ENCODE assay signal across 8 cellular contexts in genomic region chr11:61446211-61446651, GRCh38. TPM values are rescaled to one million over a fixed set of nuclear protein-coding genes. Genes with fewer than 3 reads are reported as not detected.
DNase-seq lines count a peak whose midpoint lies in the region; ATAC-seq and TF ChIP-seq lines count a peak whose summit lies in the region.

No MANE protein-coding gene starts in this region.

- no peak for ATAC-seq in GM21576 (IDR thresholded peaks at IDR 0.05; ENCODE audit: unreplicated experiment)

- no peak overlapping the region for H3K4me2 ChIP-seq in mesenchymal stem cell (ENCODE audit: low read length, poor library complexity, severe bottlenecking)

- no peak overlapping the region for H3K27ac ChIP-seq in HL-60 (replicated peaks)
- no peak overlapping the region for H3K27ac ChIP-seq in effector memory CD4-positive, alpha-beta T cell (ENCODE audit: insufficient read depth, low read length, poor library complexity, severe bottlenecking)
- peak overlapping the region; percentile 64 for H3K27ac ChIP-seq in mesenchymal stem cell (ENCODE audit: low read length, poor library complexity, severe bottlenecking)

- no peak overlapping the region for H2AK5ac ChIP-seq in mesenchymal stem cell (ENCODE audit: low read length, severe bottlenecking)

- peak overlapping the region; percentile 72 for H3K9ac ChIP-seq in mesenchymal stem cell (ENCODE audit: low read length)

- H3K4me3 ChIP-seq in GM12864 (ENCODE audit: low read depth, low read length) (no peak overlapping the region), HL-60 (replicated peaks; ENCODE audit: insufficient read depth, low read length) (no peak overlapping the region), mesenchymal stem cell (ENCODE audit: insufficient read depth in 1 of 2, low read depth in 1 of 2, low read length in 2 of 2) (no peak overlapping the region)
- H3K4me3 ChIP-seq in effector memory CD4-positive, alpha-beta T cell (ENCODE audit: insufficient read depth, low read depth, low read length, poor library complexity, severe bottlenecking): no peak overlapping the region

- peaks cover 50% of the 10 kb centered on the region for H3K79me1 ChIP-seq in mesenchymal stem cell (replicated peaks; ENCODE audit: low read length, poor library complexity, severe bottlenecking)

- peak overlapping the region; percentile 23 to 58 for H3K18ac ChIP-seq in mesenchymal stem cell (ENCODE audit: low read depth in 1 of 2, low read length in 2 of 2)

- H2AFZ ChIP-seq in mesenchymal stem cell (ENCODE audit: low read depth, low read length): no peak overlapping the region

- H3K4ac ChIP-seq in mesenchymal stem cell (ENCODE audit: low read depth in 1 of 2, low read length in 2 of 2): no peak overlapping the region

- peaks cover 2% of the 10 kb centered on the region for H3K4me1 ChIP-seq in effector memory CD4-positive, alpha-beta T cell (ENCODE audit: control insufficient read depth, insufficient read depth, low read length, poor library complexity, severe bottlenecking)
- peaks cover 12% of the 10 kb centered on the region for H3K4me1 ChIP-seq in mesenchymal stem cell (ENCODE audit: control insufficient read depth, insufficient read depth, low read depth, low read length)

- H3K14ac ChIP-seq in mesenchymal stem cell (ENCODE audit: low read length in 2 of 2): no peak overlapping the region

- H2BK12ac ChIP-seq in mesenchymal stem cell (ENCODE audit: low read length in 2 of 2): no peak overlapping the region

- no peak overlapping the region for H2BK5ac ChIP-seq in mesenchymal stem cell (ENCODE audit: low read depth, low read length, poor library complexity, severe bottlenecking)

- 19% methylated on average over 7 of the region's 7 CpGs for WGBS in mesenchymal stem cell

- H4K8ac ChIP-seq in mesenchymal stem cell (ENCODE audit: low read length): peak overlapping the region; percentile 10

- no peak overlapping the region for H2BK15ac ChIP-seq in mesenchymal stem cell (ENCODE audit: low read depth, poor library complexity, severe bottlenecking)

- peak; percentile 89 for TF ChIP-seq CTCF in GM12864 (IDR thresholded peaks at IDR 0.05; ENCODE audit: low read depth, low read length, missing control alignments)
- TF ChIP-seq CTCF in HL-60 (IDR thresholded peaks at IDR 0.05; ENCODE audit: insufficient read depth, low read length): peak; percentile 94

- H3K27me3 ChIP-seq in HL-60 (ENCODE audit: insufficient read depth, poor library complexity, severe bottlenecking) (no peaks in the 10 kb centered on the region), mesenchymal stem cell (ENCODE audit: control insufficient read depth in 1 of 2, insufficient read depth in 1 of 2, low read length in 2 of 2) (no peaks in the 10 kb centered on the region)
- no peaks in the 10 kb centered on the region for H3K27me3 ChIP-seq in effector memory CD4-positive, alpha-beta T cell (replicated peaks; ENCODE audit: control insufficient read depth, insufficient read depth, low read length, poor library complexity, severe bottlenecking)

- H3K23ac ChIP-seq in mesenchymal stem cell (ENCODE audit: low read length in 2 of 2): no peak overlapping the region

- peaks cover 46% of the 10 kb centered on the region for H3K36me3 ChIP-seq in effector memory CD4-positive, alpha-beta T cell (ENCODE audit: control insufficient read depth, insufficient read depth, low read length)
- H3K36me3 ChIP-seq in mesenchymal stem cell (ENCODE audit: control insufficient read depth in 1 of 2, insufficient read depth in 2 of 2, low read depth in 1 of 2, low read length in 2 of 2): peaks cover 58 to 79% of the 10 kb centered on the region in 2 experiments

- no peak overlapping the region for H4K91ac ChIP-seq in mesenchymal stem cell (ENCODE audit: low read length)

- H3K9me3 ChIP-seq in effector memory CD4-positive, alpha-beta T cell (ENCODE audit: control insufficient read depth, low read length): no peaks in the 10 kb centered on the region
- no peaks in the 10 kb centered on the region for H3K9me3 ChIP-seq in mesenchymal stem cell (ENCODE audit: control insufficient read depth, low read length)

- no peak overlapping the region for H2BK120ac ChIP-seq in mesenchymal stem cell (ENCODE audit: low read depth, low read length)

- DNase-seq in GM12864 (ENCODE audit: low read depth): peak; percentile 49
- DNase-seq in HL-60 (ENCODE audit: low read depth in 1 of 2, low spot score in 1 of 2): peak; percentile 54 to 86
- peak; percentile 86 for DNase-seq in NCI-H774 (lab: John Stamatoyannopoulos, UW)
- DNase-seq in activated CD8-positive, alpha-beta memory T cell treated with anti-CD3 and anti-CD28 coated beads for 1 hour (ENCODE audit: extremely low read depth in 1 of 2, low read depth in 1 of 2): peak; percentile 27 to 53
- peak in 2 of 3 donors; percentile 23 to 46 for DNase-seq in effector memory CD4-positive, alpha-beta T cell
- DNase-seq in mesenchymal stem cell: peak; percentile 96
- DNase-seq in stimulated activated CD8-positive, alpha-beta memory T cell treated with anti-CD3 and anti-CD28 coated beads, Interleukin-12 subunit alpha, Interleukin-12 subunit beta, amount 100 ng/mL, for 24 hours (ENCODE audit: extremely low read depth): peak; percentile 52

RNA-seq across cellular contexts. Expression of gene SDHAF2, which starts 16.3 kb away (rescaled TPM):
- polyA plus RNA-seq in mesenchymal stem cell (2013, experiment 1 of 2): 25.6 TPM
- 27.2 TPM for polyA plus RNA-seq in mesenchymal stem cell (2013, experiment 2 of 2)

RNA-seq across cellular contexts. Expression of gene CPSF7, which starts 16.5 kb away (rescaled TPM):
- 69.8 TPM for polyA plus RNA-seq in mesenchymal stem cell (2013, experiment 1 of 2)
- 62.6 TPM for polyA plus RNA-seq in mesenchymal stem cell (2013, experiment 2 of 2)

RNA-seq across cellular contexts. Expression of gene TMEM216, which starts 53.8 kb away (rescaled TPM):
- polyA plus RNA-seq in mesenchymal stem cell (2013, experiment 1 of 2): 13.1 TPM
- polyA plus RNA-seq in mesenchymal stem cell (2013, experiment 2 of 2): 13.1 TPM

Comparison
In these comparisons a context has a peak if more than half of its experiments do, and no peak if none do; other contexts are left out.
1. DNase-seq: peak in every context shown above with its lines; median percentile 96 in mesenchymal stem cell; 86 in NCI-H774; 70 in HL-60; 52 in stimulated activated CD8-positive, alpha-beta memory T cell treated with anti-CD3 and anti-CD28 coated beads, Interleukin-12 subunit alpha, Interleukin-12 subunit beta, amount 100 ng/mL, for 24 hours; 49 in GM12864; 40 in activated CD8-positive, alpha-beta memory T cell treated with anti-CD3 and anti-CD28 coated beads for 1 hour; 34 in effector memory CD4-positive, alpha-beta T cell.